8 cellular contexts compared by ENCODE assay signal in the genomic region with DNA sequence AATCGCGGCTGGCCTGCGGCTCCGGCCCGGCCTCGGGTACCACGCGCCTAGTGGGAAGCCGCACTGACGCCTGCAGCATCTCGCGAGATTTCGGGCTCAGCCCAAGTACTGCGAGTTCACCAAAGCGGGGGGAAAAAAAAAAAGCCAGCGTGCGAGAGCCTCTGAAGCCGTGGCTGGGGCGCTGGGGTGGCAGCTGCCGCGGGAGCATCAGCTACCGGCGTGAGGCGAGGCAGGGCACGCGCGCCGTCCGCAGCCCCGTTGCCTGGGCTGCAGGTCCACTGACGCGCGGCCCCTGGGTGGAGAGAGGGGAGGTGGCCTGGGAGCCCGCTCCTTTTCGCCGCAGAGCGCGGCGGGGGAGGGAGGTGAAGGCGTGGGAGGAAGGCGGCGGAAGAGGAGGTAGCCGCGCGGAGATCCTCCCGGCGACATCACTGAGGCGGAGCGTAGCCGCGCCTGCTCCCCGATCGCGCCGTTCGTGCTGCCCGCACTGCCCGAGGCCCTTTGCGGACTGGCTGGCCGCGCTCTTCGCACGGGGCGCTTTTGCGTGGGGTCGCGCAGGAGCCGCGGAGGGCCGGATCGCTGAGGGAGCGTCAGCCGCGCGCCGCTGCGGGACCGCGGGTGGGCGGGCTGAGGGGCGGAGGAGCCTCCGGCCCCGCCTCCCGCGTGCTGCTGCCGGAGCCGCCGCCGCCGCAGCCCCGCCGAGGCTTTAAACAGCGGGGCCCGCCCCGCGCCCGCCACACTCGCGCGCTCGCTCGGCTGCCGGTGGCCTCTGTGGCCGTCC. TPM values are rescaled to one million over a fixed set of nuclear protein-coding genes. Genes with fewer than 3 reads are reported as not detected.
DNase-seq lines count a peak whose midpoint lies in the region; ATAC-seq, FAIRE-seq and TF ChIP-seq lines count a peak whose summit lies in the region.

A gene (plus strand): TSS at position 734 of the 778 bp plus-strand sequence. CDS start 189 bp downstream, outside the sequence.

- POLR2A ChIA-PET in AG04449 (lab: Yijun Ruan, JAX), result interaction anchor here (0.7 to 1.0 kb wide), 2 partner anchors 205 kb away, joined by 3 read pairs; no protein-coding TSS in a partner anchor

- no TSS peak for BruUV-seq in mammary epithelial cell (replicated peaks; lab: Mats Ljungman, UMichigan)

- WGBS in mammary epithelial cell (ENCODE audit: low coverage, missing lambda C conversion rate), result no CpG with 5 or more reads among the region's 104 CpGs
- WGBS in small intestine, 3 donors, result 0% methylated on average over 75 to 104 of the region's 104 CpGs

- H3K27me3 ChIP-seq in mammary epithelial cell (ENCODE audit: insufficient read depth, low read length) (no peaks in the 10 kb centered on the region), small intestine (ENCODE audit: control insufficient read depth in 2 of 2, insufficient read depth in 2 of 2, low read length in 2 of 2) (no peaks in the 10 kb centered on the region)

- H3K9ac ChIP-seq in mammary epithelial cell (ENCODE audit: insufficient read depth, low read length), result peak within 1 kb of the TSS; percentile 94

- H3K4me3 ChIP-seq in AG04449 (ENCODE audit: low read depth, low read length) (peak within 1 kb of the TSS; percentile 83), WI38 (ENCODE audit: low read depth, low read length) (peak within 1 kb of the TSS; percentile 86), mammary epithelial cell (replicated peaks in 1 of 3; ENCODE audit: insufficient read depth in 1 of 3, low read depth in 2 of 3, low read length in 3 of 3) (peak within 1 kb of the TSS; percentile 69 to 93 (median 88)), small intestine (ENCODE audit: low read depth in 1 of 2, low read length in 2 of 2) (peak within 1 kb of the TSS; percentile 97 to 99)

- H3K9me3 ChIP-seq in mammary epithelial cell (replicated peaks; ENCODE audit: insufficient read depth, low read length), result no peaks in the 10 kb centered on the region
- no peaks in the 10 kb centered on the region for H3K9me3 ChIP-seq in small intestine (ENCODE audit: control insufficient read depth, low read depth)

- no peaks in the 10 kb centered on the region for H3K36me3 ChIP-seq in mammary epithelial cell (ENCODE audit: insufficient read depth, low read length)
- H3K36me3 ChIP-seq in small intestine (ENCODE audit: control insufficient read depth in 2 of 2, insufficient read depth in 2 of 2, low read length in 2 of 2), result no peaks in the 10 kb centered on the region

- intact Hi-C loops in mammary epithelial cell (cut with micrococcal nuclease), result loop anchor here (1.0 to 10.0 kb wide), 7 partner anchors 44 to 518 kb away; no protein-coding TSS in a partner anchor

- peak within 1 kb of the TSS; percentile 98 for H3K4me2 ChIP-seq in mammary epithelial cell (ENCODE audit: insufficient read depth, low read depth, low read length)

- ATAC-seq in GM18873 (IDR thresholded peaks at IDR 0.05; ENCODE audit: low FRiP score, unreplicated experiment) (peak; percentile 51), HG03135 (IDR thresholded peaks at IDR 0.05; ENCODE audit: unreplicated experiment) (peak; percentile 57)

- no peaks in the 10 kb centered on the region for H4K20me1 ChIP-seq in mammary epithelial cell (ENCODE audit: insufficient read depth, low read length)

- CTCF ChIA-PET in AG04449 (lab: Yijun Ruan, JAX), result interaction anchor here (0.7 to 1.4 kb wide), 5 partner anchors 10 to 117 kb away, joined by 3 to 4 read pairs (median 3); no protein-coding TSS in a partner anchor
- CTCF ChIA-PET in mammary epithelial cell (lab: Charles Lee; ENCODE audit: low non-redundant PET), result interaction anchor here (0.6 kb wide), 1 partner anchor 324 kb away, joined by 3 read pairs; no protein-coding TSS in a partner anchor

- dilution Hi-C loops in mammary epithelial cell (cut with HindIII; ENCODE audit: low sequenced_read_pairs), result no loop called here

- H3K27ac ChIP-seq in mammary epithelial cell (ENCODE audit: insufficient read depth, low read depth, low read length) (peak within 1 kb of the TSS; percentile 89), small intestine (ENCODE audit: low read depth in 1 of 2, low read length in 1 of 2) (peak within 1 kb of the TSS; percentile 94 to 99)

- H3K79me2 ChIP-seq in mammary epithelial cell (ENCODE audit: insufficient read depth, low read length), result peaks cover 81% of the 10 kb centered on the region

- H3K4me1 ChIP-seq in mammary epithelial cell (ENCODE audit: insufficient read depth, low read length) (peaks cover 13% of the 10 kb centered on the region), small intestine (ENCODE audit: control insufficient read depth in 2 of 2, insufficient read depth in 1 of 2, low read depth in 1 of 2, low read length in 1 of 2) (peaks cover 0 to 11% of the 10 kb centered on the region in 2 donors)

- TF ChIP-seq CTCF in AG04449 (IDR thresholded peaks at IDR 0.05; ENCODE audit: insufficient read depth, low read length, missing control alignments) (no peak), WI38 (IDR thresholded peaks at IDR 0.05; ENCODE audit: low read depth, low read length) (no peak), mammary epithelial cell (conservative IDR thresholded peaks at IDR 0.05 in 1 of 2, IDR thresholded peaks at IDR 0.05 in 1 of 2; ENCODE audit: extremely low read depth in 1 of 2, insufficient read depth in 1 of 2, low read depth in 1 of 2, low read length in 2 of 2) (no peak)

- H2AFZ ChIP-seq in mammary epithelial cell (ENCODE audit: low read depth, low read length), result peak within 1 kb of the TSS; percentile 88

- in situ Hi-C loops in mammary epithelial cell (cut with MboI; ENCODE audit: low sequenced_read_pairs in 2 of 2), result loop anchor here in 1 of 2 donors (10.0 to 25.0 kb wide), 2 partner anchors 208 to 321 kb away; no protein-coding TSS in a partner anchor

- DNase-seq in AG04449 (ENCODE audit: low read depth, low spot score) (peak; percentile 74), NCI-H2227 (lab: John Stamatoyannopoulos, UW; ENCODE audit: unreplicated experiment) (peak; percentile 90), mammary epithelial cell (peak; percentile 94), iPS-NIHi11 (ENCODE audit: low spot score) (peak; percentile 90), small intestine (peak; percentile 94)

- FAIRE-seq in small intestine (lab: Jason Lieb, UNC), result no peak

RNA-seq across cellular contexts. Expression of the gene that starts here (rescaled TPM):
- 10 to 100 TPM; 24.1 to 50.3 TPM for total RNA-seq in mammary epithelial cell
- polyA plus RNA-seq in mammary epithelial cell (10.8 TPM), small intestine (10 to 100 TPM in 1 of 3 donors, 1 to 10 TPM in 2; 1.4 to 80.3 (median 2.9) TPM)
- polyA minus RNA-seq in mammary epithelial cell, result 33.2 TPM

Comparison
In these comparisons a context has a peak if more than half of its experiments do, and no peak if none do; other contexts are left out.
1. Peak in every context shown above with its lines: DNase-seq, ATAC-seq, H3K4me3 ChIP-seq and H3K27ac ChIP-seq.